Comparison of ENCODE assay signal across 8 cellular contexts in genomic region chr4:26238782-26239647, GRCh38.
DNase-seq lines count a peak whose midpoint lies in the region; ATAC-seq and TF ChIP-seq lines count a peak whose summit lies in the region.

No MANE protein-coding gene starts in this region.

- H3K27ac ChIP-seq in duodenal mucosa (ENCODE audit: low read depth, low read length) = peak overlapping the region; percentile 49

- no peaks in the 10 kb centered on the region for H3K9me3 ChIP-seq in duodenal mucosa (ENCODE audit: control insufficient read depth in 1 of 2, low read length in 2 of 2)

- H3K27ac Mint-ChIP-seq in nephron progenitor cell = peak overlapping the region; percentile 91

- no peaks in the 10 kb centered on the region for H3K27me3 ChIP-seq in duodenal mucosa (ENCODE audit: control insufficient read depth in 1 of 2, insufficient read depth in 2 of 2, low read length in 2 of 2)

- H3K9me3 Mint-ChIP-seq in nephron progenitor cell = no peaks in the 10 kb centered on the region

- peaks cover 15 to 17% of the 10 kb centered on the region in 2 donors for H3K4me1 ChIP-seq in duodenal mucosa (ENCODE audit: control insufficient read depth in 1 of 2, insufficient read depth in 2 of 2, low read length in 2 of 2)

- no peak for ATAC-seq in HG03159 (IDR thresholded peaks at IDR 0.05; ENCODE audit: unreplicated experiment)

- peaks cover 33% of the 10 kb centered on the region for H3K4me1 Mint-ChIP-seq in nephron progenitor cell

- H3K27me3 Mint-ChIP-seq in nephron progenitor cell (ENCODE audit: low read depth, poor library complexity) = no peaks in the 10 kb centered on the region

- H3K36me3 ChIP-seq in duodenal mucosa (ENCODE audit: control insufficient read depth in 1 of 2, insufficient read depth in 2 of 2, low read length in 2 of 2) = no peaks in the 10 kb centered on the region

- peak overlapping the region; percentile 59 to 60 for H3K4me3 ChIP-seq in duodenal mucosa (ENCODE audit: low read depth in 1 of 2, low read length in 2 of 2)

- no peaks in the 10 kb centered on the region for H3K36me3 Mint-ChIP-seq in nephron progenitor cell (ENCODE audit: low read depth)

- no peak for TF ChIP-seq CTCF in nephron progenitor cell (IDR thresholded peaks at IDR 0.05)

- peak overlapping the region in 1 of 2 donors; percentile 36 for H3K9ac ChIP-seq in duodenal mucosa (ENCODE audit: low read depth in 1 of 2, low read length in 2 of 2)

- DNase-seq in DMS 273 treated with DMSO at 0.1 percent for 48 hours (lab: John Stamatoyannopoulos, UW) (peak; percentile 68), NCI-H2171 (lab: John Stamatoyannopoulos, UW) (peak; percentile 19), nephron progenitor cell (no peak), UCSD-AML1 (lab: John Stamatoyannopoulos, UW; ENCODE audit: unreplicated experiment) (no peak), HPDE6-E6E7 (ENCODE audit: extremely low spot score) (no peak)
- DNase-seq in stimulated activated naive CD4-positive, alpha-beta T cell treated with Interleukin-2 at 50 U/mL for 16 hours (lab: John Stamatoyannopoulos, UW) = no peak

- H3K4me3 Mint-ChIP-seq in nephron progenitor cell = peak overlapping the region; percentile 69

Comparison
In these comparisons a context has a peak if more than half of its experiments do, and no peak if none do; other contexts are left out.
1. DNase-seq: peak in DMS 273 treated with DMSO at 0.1 percent for 48 hours (single experiment) and NCI-H2171 (single experiment); none in nephron progenitor cell (single experiment), stimulated activated naive CD4-positive, alpha-beta T cell treated with Interleukin-2 at 50 U/mL for 16 hours (single experiment), UCSD-AML1 (single experiment) and HPDE6-E6E7 (single experiment).